18 cellular contexts compared by ENCODE assay signal in genomic region chr21:46252840-46253239, GRCh38. TPM values are rescaled to one million over a fixed set of nuclear protein-coding genes. Genes with fewer than 3 reads are reported as not detected.
A peak's percentile ranks its signal among the peaks of the same experiment; 100 is the strongest.
DNase-seq lines count a peak whose midpoint lies in the region; ATAC-seq and TF ChIP-seq lines count a peak whose summit lies in the region.
"Had no signal": no experiment of that assay in that cellular context is flagged by ENCODE, and none has a peak within 500 bp of the region (broad histone marks: within the 10 kb centered on the region; RNA-seq: fewer than 3 reads in every experiment).

No MANE protein-coding gene starts in this region.

- peak overlapping the region; percentile 77 for H3K27ac ChIP-seq in SK-N-MC
- no peak overlapping the region for H3K27ac ChIP-seq in GM23338 (ENCODE audit: low read depth)
- H3K27ac ChIP-seq: tibial nerve had no signal

- H3K4me3 ChIP-seq in SK-N-MC (no peak overlapping the region), GM23338 (no peak overlapping the region)
- H3K4me3 ChIP-seq: tibial nerve had no signal

- H2AFZ ChIP-seq in GM23338: no peak overlapping the region

- H3K36me3 ChIP-seq in SK-N-MC (ENCODE audit: insufficient read depth, low read length): peaks cover 92% of the 10 kb centered on the region
- H3K36me3 ChIP-seq in GM23338 (ENCODE audit: insufficient read depth): peaks cover 45% of the 10 kb centered on the region

- ATAC-seq in activated naive CD8-positive, alpha-beta T cell treated with anti-CD3 and anti-CD28 coated beads, Interleukin-2, amount 10 ng/mL, durations not matched to agents 7 days and 5 days (ENCODE audit: low read depth): no peak
- no peak for ATAC-seq in activated naive CD8-positive, alpha-beta T cell treated with anti-CD3 and anti-CD28 coated beads, Interleukin-2, amount 50 U/mL, for 24 hours
- ATAC-seq in GM18519 (IDR thresholded peaks at IDR 0.05; ENCODE audit: low FRiP score, unreplicated experiment): no peak
- ATAC-seq in GM23338: no peak
- ATAC-seq: HCT116 had no signal

- peaks cover 37% of the 10 kb centered on the region for H3K4me1 Mint-ChIP-seq in activated naive CD8-positive, alpha-beta T cell treated with anti-CD3 and anti-CD28 coated beads, Interleukin-2, amount 10 ng/mL, durations not matched to agents 7 days and 5 days
- H3K4me1 Mint-ChIP-seq in activated naive CD8-positive, alpha-beta T cell treated with anti-CD3 and anti-CD28 coated beads, Interleukin-2, amount 50 U/mL, for 24 hours: peaks cover 41% of the 10 kb centered on the region
- H3K4me1 Mint-ChIP-seq in GM23338: no peaks in the 10 kb centered on the region

- H3K79me2 ChIP-seq in GM23338 (replicated peaks; ENCODE audit: insufficient read depth): no peaks in the 10 kb centered on the region

- no peaks in the 10 kb centered on the region for H3K27me3 ChIP-seq in GM23338 (ENCODE audit: insufficient read depth)
- H3K27me3 ChIP-seq: tibial nerve had no signal

- peak overlapping the region; percentile 32 for H3K27ac Mint-ChIP-seq in activated naive CD8-positive, alpha-beta T cell treated with anti-CD3 and anti-CD28 coated beads, Interleukin-2, amount 10 ng/mL, durations not matched to agents 7 days and 5 days
- no peak overlapping the region for H3K27ac Mint-ChIP-seq in activated naive CD8-positive, alpha-beta T cell treated with anti-CD3 and anti-CD28 coated beads, Interleukin-2, amount 50 U/mL, for 24 hours
- H3K27ac Mint-ChIP-seq in GM23338: no peak overlapping the region

- peaks cover 56% of the 10 kb centered on the region for H3K36me3 Mint-ChIP-seq in activated naive CD8-positive, alpha-beta T cell treated with anti-CD3 and anti-CD28 coated beads, Interleukin-2, amount 10 ng/mL, durations not matched to agents 7 days and 5 days
- peaks cover 74% of the 10 kb centered on the region for H3K36me3 Mint-ChIP-seq in activated naive CD8-positive, alpha-beta T cell treated with anti-CD3 and anti-CD28 coated beads, Interleukin-2, amount 50 U/mL, for 24 hours (ENCODE audit: low read depth)
- H3K36me3 Mint-ChIP-seq in GM23338 (ENCODE audit: low read depth): peaks cover 90% of the 10 kb centered on the region

- no peak overlapping the region for H3K4me3 Mint-ChIP-seq in activated naive CD8-positive, alpha-beta T cell treated with anti-CD3 and anti-CD28 coated beads, Interleukin-2, amount 10 ng/mL, durations not matched to agents 7 days and 5 days
- H3K4me3 Mint-ChIP-seq in activated naive CD8-positive, alpha-beta T cell treated with anti-CD3 and anti-CD28 coated beads, Interleukin-2, amount 50 U/mL, for 24 hours: no peak overlapping the region
- no peak overlapping the region for H3K4me3 Mint-ChIP-seq in GM23338
- H3K4me3 Mint-ChIP-seq: activated CD4-positive, alpha-beta T cell treated with anti-CD3 and anti-CD28 coated beads for 36 hours; CD14-positive monocyte had no signal

- H3F3A ChIP-seq in GM23338 (replicated peaks; ENCODE audit: low read depth): peaks cover 4% of the 10 kb centered on the region; the same call in 1 of the 2 replicates

- no peak for TF ChIP-seq CTCF in GM23338 (conservative IDR thresholded peaks at IDR 0.05; ENCODE audit: low read depth in 2 of 2)

- H3K9me3 Mint-ChIP-seq in activated naive CD8-positive, alpha-beta T cell treated with anti-CD3 and anti-CD28 coated beads, Interleukin-2, amount 10 ng/mL, durations not matched to agents 7 days and 5 days: no peaks in the 10 kb centered on the region
- no peaks in the 10 kb centered on the region for H3K9me3 Mint-ChIP-seq in activated naive CD8-positive, alpha-beta T cell treated with anti-CD3 and anti-CD28 coated beads, Interleukin-2, amount 50 U/mL, for 24 hours
- H3K9me3 Mint-ChIP-seq in GM23338: no peaks in the 10 kb centered on the region; the same call in 2 of the 3 replicates
- H3K9me3 Mint-ChIP-seq: activated T-helper 17 cell treated with anti-CD3 and anti-CD28 coated beads, Interleukin-2, amount 50 U/mL, for 72 hours had no signal

- no peaks in the 10 kb centered on the region for H3K27me3 Mint-ChIP-seq in activated naive CD8-positive, alpha-beta T cell treated with anti-CD3 and anti-CD28 coated beads, Interleukin-2, amount 10 ng/mL, durations not matched to agents 7 days and 5 days
- no peaks in the 10 kb centered on the region for H3K27me3 Mint-ChIP-seq in activated naive CD8-positive, alpha-beta T cell treated with anti-CD3 and anti-CD28 coated beads, Interleukin-2, amount 50 U/mL, for 24 hours
- H3K27me3 Mint-ChIP-seq in GM23338 (ENCODE audit: insufficient read depth, low read depth, poor library complexity): peaks cover 2% of the 10 kb centered on the region
- H3K27me3 Mint-ChIP-seq: activated CD4-positive, alpha-beta T cell treated with anti-CD3 and anti-CD28 coated beads for 36 hours; activated T-helper 17 cell treated with anti-CD3 and anti-CD28 coated beads, Interleukin-2, amount 50 U/mL, for 72 hours had no signal

- POLR2A ChIA-PET in activated naive CD8-positive, alpha-beta T cell treated with anti-CD3 and anti-CD28 coated beads, Interleukin-2, amount 10 ng/mL, durations not matched to agents 7 days and 5 days (lab: Charles Lee): interaction anchor here (1.1 to 1.3 kb wide), 2 partner anchors 109 to 170 kb away, joined by 3 read pairs; no protein-coding TSS in a partner anchor

- H3K9ac ChIP-seq in SK-N-MC (ENCODE audit: insufficient read length): no peak overlapping the region

- no peak for DNase-seq in activated naive CD8-positive, alpha-beta T cell treated with anti-CD3 and anti-CD28 coated beads, Interleukin-2, amount 10 ng/mL, durations not matched to agents 7 days and 5 days
- DNase-seq in activated naive CD8-positive, alpha-beta T cell treated with anti-CD3 and anti-CD28 coated beads, Interleukin-2, amount 50 U/mL, for 24 hours: no peak
- DNase-seq in SK-N-MC (ENCODE audit: low read depth, low spot score) (no peak), mesenteric fat pad (ENCODE audit: low spot score) (peak; percentile 8), HT-29 (ENCODE audit: low spot score) (no peak), GM23338 (ENCODE audit: low spot score) (no peak)
- DNase-seq: activated CD4-positive, alpha-beta T cell treated with anti-CD3 and anti-CD28 coated beads for 36 hours; dermis blood vessel endothelial cell; hippocampal formation; NCI-H146; NCI-H510A; nucleus accumbens; T-helper 2 cell had no signal

- H3K9me2 ChIP-seq in GM23338 (ENCODE audit: insufficient read depth): no peaks in the 10 kb centered on the region

- H3K4me1 ChIP-seq in GM23338 (ENCODE audit: insufficient read depth): no peaks in the 10 kb centered on the region
- H3K4me1 ChIP-seq: tibial nerve had no signal

- H3K9me3 ChIP-seq in SK-N-MC (ENCODE audit: low read depth, low read length): no peaks in the 10 kb centered on the region
- H3K9me3 ChIP-seq: tibial nerve had no signal

- H4K20me1 ChIP-seq in GM23338 (replicated peaks; ENCODE audit: insufficient read depth): peaks cover 5% of the 10 kb centered on the region

- H3K4me2 ChIP-seq in GM23338: no peak overlapping the region

TF ChIP-seq in GM23338, 12 proteins besides CTCF, POLR2A, EP300 and RAD21 (continues in another document):
- TF ChIP-seq EZH2phosphoT487 (IDR thresholded peaks at IDR 0.05; ENCODE audit: unreplicated experiment): no peak
- TF ChIP-seq ZNF331 (CRISPR knock-in tag; IDR thresholded peaks at IDR 0.05; ENCODE audit: low read depth): no peak
- TF ChIP-seq POLR2AphosphoS5 (IDR thresholded peaks at IDR 0.05; ENCODE audit: low read depth): no peak
- no peak for TF ChIP-seq EZH2 (IDR thresholded peaks at IDR 0.05; ENCODE audit: low read depth, unreplicated experiment)
- TF ChIP-seq STAT1 (IDR thresholded peaks at IDR 0.05; ENCODE audit: unreplicated experiment): no peak
- TF ChIP-seq JUNB (IDR thresholded peaks at IDR 0.05; ENCODE audit: unreplicated experiment): no peak
- TF ChIP-seq ZNF114 (CRISPR knock-in tag; IDR thresholded peaks at IDR 0.05): no peak
- no peak for TF ChIP-seq NANOG (IDR thresholded peaks at IDR 0.05; ENCODE audit: borderline replicate concordance)

RNA-seq across cellular contexts. Expression of gene LSS, which starts 24.3 kb away (rescaled TPM):
- 10 to 100 TPM; 57.6 to 66.7 TPM for total RNA-seq in activated naive CD8-positive, alpha-beta T cell treated with anti-CD3 and anti-CD28 coated beads, Interleukin-2, amount 10 ng/mL, durations not matched to agents 7 days and 5 days
- 81.3 TPM for total RNA-seq in mesenteric fat pad
- total RNA-seq in HT-29 (2014; rRNA removed; shearing (Covaris generic)): 95.6 and 109 TPM in 2 replicates
- 216 and 237 TPM in 2 replicates for total RNA-seq in GM23338 (2014; rRNA removed; shearing (Covaris generic))
- polyA plus RNA-seq in GM23338 (2016; fragmentation: Nextera tagmentation; extraction: Ambion mirVana): 49.3 and 55.0 TPM in 2 replicates

RNA-seq across cellular contexts. Expression of gene MCM3AP, which starts 32.6 kb away (rescaled TPM):
- 100 to 1,000 TPM; 130 to 150 TPM for total RNA-seq in activated naive CD8-positive, alpha-beta T cell treated with anti-CD3 and anti-CD28 coated beads, Interleukin-2, amount 10 ng/mL, durations not matched to agents 7 days and 5 days
- total RNA-seq in mesenteric fat pad: 89.8 TPM
- total RNA-seq in HT-29 (2014; rRNA removed; shearing (Covaris generic)): 75.9 and 115 TPM in 2 replicates
- 123 and 167 TPM in 2 replicates for total RNA-seq in GM23338 (2014; rRNA removed; shearing (Covaris generic))
- polyA plus RNA-seq in GM23338 (2016; fragmentation: Nextera tagmentation; extraction: Ambion mirVana): 39.2 and 44.4 TPM in 2 replicates

RNA-seq across cellular contexts. Expression of gene YBEY, which starts 33.3 kb away (rescaled TPM):
- total RNA-seq in activated naive CD8-positive, alpha-beta T cell treated with anti-CD3 and anti-CD28 coated beads, Interleukin-2, amount 10 ng/mL, durations not matched to agents 7 days and 5 days: 10 to 100 TPM in 1 of 2 experiments, 1 to 10 TPM in 1; 9.6 to 10.7 TPM
- 11.1 TPM for total RNA-seq in mesenteric fat pad
- total RNA-seq in HT-29 (2014; rRNA removed; shearing (Covaris generic)): 9.4 and 10.5 TPM in 2 replicates
- total RNA-seq in GM23338 (2014; rRNA removed; shearing (Covaris generic)): 31.8 and 33.0 TPM in 2 replicates
- 28.1 and 34.0 TPM in 2 replicates for polyA plus RNA-seq in GM23338 (2016; fragmentation: Nextera tagmentation; extraction: Ambion mirVana)
